ENCODE assay signal across 22 cellular contexts in genomic region chr15:99121207-99121606, GRCh38. TPM values are rescaled to one million over a fixed set of nuclear protein-coding genes. Genes with fewer than 3 reads are reported as not detected.
DNase-seq lines count a peak whose midpoint lies in the region; ATAC-seq and TF ChIP-seq lines count a peak whose summit lies in the region.
"Had no signal": no experiment of that assay in that cellular context is flagged by ENCODE, and none has a peak within 500 bp of the region (broad histone marks: within the 10 kb centered on the region; RNA-seq: fewer than 3 reads in every experiment).

No MANE protein-coding gene starts in this region.

- no peak overlapping the region for H3K27ac ChIP-seq in lower lobe of right lung
- H3K27ac ChIP-seq in gastrocnemius medialis = peak overlapping the region; percentile 88 to 97 (median 94)
- H3K27ac ChIP-seq: colonic mucosa, SK-N-MC, skin epidermis had no signal

- no peak for TF ChIP-seq POLR2A in gastrocnemius medialis (IDR thresholded peaks at IDR 0.05)

- H3K36me3 Mint-ChIP-seq in CD14-positive monocyte (no peaks in the 10 kb centered on the region), chondrocyte (ENCODE audit: low read depth) (peaks cover 27% of the 10 kb centered on the region)
- H3K36me3 Mint-ChIP-seq: activated naive CD4-positive, alpha-beta T cell treated with anti-CD3 and anti-CD28 coated beads, Interleukin-2, amount 10 ng/mL, durations not matched to agents 7 days and 5 days; IgD-negative memory B cell had no signal

- H3K27me3 ChIP-seq in lower lobe of right lung (ENCODE audit: low read depth) (no peaks in the 10 kb centered on the region), gastrocnemius medialis (no peaks in the 10 kb centered on the region)
- H3K27me3 ChIP-seq: colonic mucosa had no signal

- H3K4me3 Mint-ChIP-seq in CD14-positive monocyte (no peak overlapping the region), chondrocyte (ENCODE audit: unreplicated experiment) (no peak overlapping the region)
- H3K4me3 Mint-ChIP-seq: activated naive CD4-positive, alpha-beta T cell treated with anti-CD3 and anti-CD28 coated beads, Interleukin-2, amount 10 ng/mL, durations not matched to agents 7 days and 5 days; IgD-negative memory B cell; neural crest cell had no signal

- H3K27ac Mint-ChIP-seq in CD14-positive monocyte (no peak overlapping the region), chondrocyte (ENCODE audit: unreplicated experiment) (peak overlapping the region; percentile 12)
- H3K27ac Mint-ChIP-seq: activated naive CD4-positive, alpha-beta T cell treated with anti-CD3 and anti-CD28 coated beads, Interleukin-2, amount 10 ng/mL, durations not matched to agents 7 days and 5 days; IgD-negative memory B cell had no signal

- peaks cover 13% of the 10 kb centered on the region for H3K4me1 Mint-ChIP-seq in CD14-positive monocyte
- H3K4me1 Mint-ChIP-seq in chondrocyte (ENCODE audit: low read depth) = peaks cover 45% of the 10 kb centered on the region
- H3K4me1 Mint-ChIP-seq: activated naive CD4-positive, alpha-beta T cell treated with anti-CD3 and anti-CD28 coated beads, Interleukin-2, amount 10 ng/mL, durations not matched to agents 7 days and 5 days; IgD-negative memory B cell had no signal

- no peaks in the 10 kb centered on the region for H3K36me3 ChIP-seq in lower lobe of right lung
- no peaks in the 10 kb centered on the region for H3K36me3 ChIP-seq in gastrocnemius medialis
- H3K36me3 ChIP-seq: colonic mucosa had no signal

- H3K4me1 ChIP-seq in lower lobe of right lung = peaks cover 22% of the 10 kb centered on the region
- peaks cover 85 to 96% of the 10 kb centered on the region in 2 donors for H3K4me1 ChIP-seq in gastrocnemius medialis
- H3K4me1 ChIP-seq: colonic mucosa had no signal

- H3K9me3 ChIP-seq in lower lobe of right lung = no peaks in the 10 kb centered on the region
- H3K9me3 ChIP-seq in gastrocnemius medialis = no peaks in the 10 kb centered on the region
- H3K9me3 ChIP-seq: Caco-2, colonic mucosa, mucosa of descending colon had no signal

- H3K4me3 ChIP-seq in lower lobe of right lung = no peak overlapping the region
- no peak overlapping the region for H3K4me3 ChIP-seq in gastrocnemius medialis
- H3K4me3 ChIP-seq: colonic mucosa, mucosa of descending colon, SK-N-MC, skin epidermis had no signal

- DNase-seq in CD14-positive monocyte (ENCODE audit: low spot score) (peak; percentile 9), chondrocyte (ENCODE audit: low spot score) (peak; percentile 56), lower lobe of right lung (peak; percentile 22), gastrocnemius medialis (peak in 1 of 2 donors; percentile 13), AG08395 (ENCODE audit: low spot score) (no peak), activated gamma-delta T cell treated with Interleukin-2 at 50 U/mL for 16 hours (no peak), amygdala (lab: John Stamatoyannopoulos, UW) (no peak)
- DNase-seq: activated CD4-positive, alpha-beta T cell treated with anti-CD3 and anti-CD28 coated beads, Interleukin-2, amount 50 U/mL, for 4 hours; activated naive CD4-positive, alpha-beta T cell treated with anti-CD3 and anti-CD28 coated beads, Interleukin-2, amount 10 ng/mL, durations not matched to agents 7 days and 5 days; C1 segment of cervical spinal cord; colonic mucosa; GDM1; mucosa of descending colon; NCI-H1092; NCI-H2081; NCI-H82 had no signal

- no peak for TF ChIP-seq CTCF in CD14-positive monocyte (IDR thresholded peaks at IDR 0.05)
- no peak for TF ChIP-seq CTCF in chondrocyte (IDR thresholded peaks at IDR 0.05)
- no peak for TF ChIP-seq CTCF in lower lobe of right lung (IDR thresholded peaks at IDR 0.05)
- TF ChIP-seq CTCF in gastrocnemius medialis (IDR thresholded peaks at IDR 0.05 in 4 of 5, conservative IDR thresholded peaks at IDR 0.05 in 1 of 5) = no peak

- in situ Hi-C loops in gastrocnemius medialis (cut with MboI; ENCODE audit: low sequenced_read_pairs in 4 of 4) = loop anchor here in 2 of 4 donors (25.0 kb wide), 1 partner anchor 616 kb away; the partner anchor contains the start of gene LYSMD4 (in 2 of the 2)

- H3K9me3 Mint-ChIP-seq in CD14-positive monocyte (no peaks in the 10 kb centered on the region), chondrocyte (ENCODE audit: low read depth) (no peaks in the 10 kb centered on the region)
- H3K9me3 Mint-ChIP-seq: activated naive CD4-positive, alpha-beta T cell treated with anti-CD3 and anti-CD28 coated beads, Interleukin-2, amount 10 ng/mL, durations not matched to agents 7 days and 5 days; IgD-negative memory B cell; neural crest cell had no signal

- no peak for ATAC-seq in lower lobe of right lung
- ATAC-seq in gastrocnemius medialis = no peak
- ATAC-seq in GM21528 (IDR thresholded peaks at IDR 0.05; ENCODE audit: low FRiP score, unreplicated experiment) = no peak
- ATAC-seq: mucosa of descending colon had no signal

- H3K27me3 Mint-ChIP-seq in CD14-positive monocyte (ENCODE audit: low read depth in 3 of 3) (peaks cover 1 to 8% (median 8%) of the 10 kb centered on the region in 3 donors), chondrocyte (ENCODE audit: low read depth) (no peaks in the 10 kb centered on the region)

- intact Hi-C loops in CD14-positive monocyte (cut with micrococcal nuclease) (no loop called here), lower lobe of right lung (cut with DNase I) (no loop called here), gastrocnemius medialis (cut with DNase I; ENCODE audit: low total_unique reads) (loop anchor here (10.0 kb wide), 2 partner anchors 614 to 1404 kb away; partner anchors contain the start of genes CERS3 and LYSMD4)

RNA-seq across cellular contexts. Expression of gene SYNM, which starts 16.3 kb away (rescaled TPM):
- polyA plus RNA-seq in CD14-positive monocyte = under 1 TPM in 1 of 2 donors, not detected in 1; 0.05 TPM
- total RNA-seq in chondrocyte (13.2 to 23.4 TPM (median 22.1 TPM) in 3 replicates), lower lobe of right lung (26.8 TPM), gastrocnemius medialis (100 to 1,000 TPM; 200 to 308 (median 266) TPM)
- polyA plus RNA-seq: IgD-negative memory B cell had no signal

Comparison
In these comparisons a context has a peak if more than half of its experiments do, and no peak if none do; other contexts are left out.
1. DNase-seq: peak in CD14-positive monocyte (single experiment), chondrocyte (single experiment) and lower lobe of right lung (single experiment); none in AG08395 (single experiment), activated gamma-delta T cell treated with Interleukin-2 at 50 U/mL for 16 hours (single experiment) and amygdala (0 of 56).